Comparison of ENCODE assay signal across 8 cellular contexts in the genomic region with DNA sequence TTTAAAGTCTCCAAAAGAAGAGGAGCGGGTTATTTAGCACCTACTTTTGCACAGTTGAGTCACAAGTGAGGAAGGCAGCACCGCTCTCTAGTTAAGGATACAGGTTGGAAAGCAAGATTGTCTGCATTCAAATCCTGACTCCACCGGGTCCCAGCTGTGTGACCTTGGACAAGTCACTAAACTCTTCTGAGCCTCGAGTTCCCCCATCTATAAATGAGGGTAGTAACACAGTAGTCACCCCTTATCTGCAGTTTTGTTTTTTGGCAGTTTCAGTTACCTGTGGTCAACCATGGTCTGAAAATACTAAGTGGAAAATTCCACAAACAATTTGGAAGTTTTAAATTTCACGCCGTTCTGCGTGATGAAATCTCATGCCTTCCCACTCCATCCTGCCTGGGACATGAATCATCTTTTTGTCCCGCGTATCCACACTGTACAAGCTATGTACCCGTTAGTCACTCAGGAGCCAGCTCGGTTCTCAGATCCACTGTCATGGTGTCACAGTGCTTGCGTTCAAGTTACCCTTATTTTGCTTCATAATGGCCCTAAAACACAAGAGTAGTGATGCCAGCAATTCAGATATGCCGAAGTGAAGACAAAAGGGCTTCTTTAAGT.
A peak's percentile ranks its signal among the peaks of the same experiment; 100 is the strongest.
DNase-seq lines count a peak whose midpoint lies in the region; ATAC-seq and TF ChIP-seq lines count a peak whose summit lies in the region.

No MANE protein-coding gene starts in this region.

- peak overlapping the region in 19 of 21 experiments; percentile 15 to 90 (median 78) for H3K27ac ChIP-seq in skin epidermis

- no peak overlapping the region for H3K4me3 ChIP-seq in fibroblast of mammary gland (ENCODE audit: control insufficient read depth, low read depth, low read length)
- no peak overlapping the region for H3K4me3 ChIP-seq in skin epidermis

- ATAC-seq in HG02610 (IDR thresholded peaks at IDR 0.05; ENCODE audit: unreplicated experiment) = no peak
- ATAC-seq in GM19324 (IDR thresholded peaks at IDR 0.05; ENCODE audit: low FRiP score, unreplicated experiment) = no peak

- peak; percentile 84 for DNase-seq in EH (ENCODE audit: low read depth)
- DNase-seq in activated CD4-positive, alpha-beta T cell treated with anti-CD3 and anti-CD28 coated beads, Interleukin-2, amount 50 U/mL, for 48 hours = peak; percentile 36 to 52
- peak; percentile 83 for DNase-seq in fibroblast of mammary gland (ENCODE audit: low read depth)
- no peak for DNase-seq in NCI-H1694 (lab: John Stamatoyannopoulos, UW)
- no peak for DNase-seq in NCI-H128 (lab: John Stamatoyannopoulos, UW; ENCODE audit: unreplicated experiment)

- no peak for TF ChIP-seq CTCF in fibroblast of mammary gland (conservative IDR thresholded peaks at IDR 0.05; ENCODE audit: control insufficient read depth, insufficient read depth, low read depth, low read length)

Comparison
In these comparisons a context has a peak if more than half of its experiments do, and no peak if none do; other contexts are left out.
1. DNase-seq: peak in EH (single experiment), activated CD4-positive, alpha-beta T cell treated with anti-CD3 and anti-CD28 coated beads, Interleukin-2, amount 50 U/mL, for 48 hours (2 of 2) and fibroblast of mammary gland (single experiment); none in NCI-H1694 (single experiment) and NCI-H128 (single experiment).